ENCODE assay signal across 8 cellular contexts in the genomic region with DNA sequence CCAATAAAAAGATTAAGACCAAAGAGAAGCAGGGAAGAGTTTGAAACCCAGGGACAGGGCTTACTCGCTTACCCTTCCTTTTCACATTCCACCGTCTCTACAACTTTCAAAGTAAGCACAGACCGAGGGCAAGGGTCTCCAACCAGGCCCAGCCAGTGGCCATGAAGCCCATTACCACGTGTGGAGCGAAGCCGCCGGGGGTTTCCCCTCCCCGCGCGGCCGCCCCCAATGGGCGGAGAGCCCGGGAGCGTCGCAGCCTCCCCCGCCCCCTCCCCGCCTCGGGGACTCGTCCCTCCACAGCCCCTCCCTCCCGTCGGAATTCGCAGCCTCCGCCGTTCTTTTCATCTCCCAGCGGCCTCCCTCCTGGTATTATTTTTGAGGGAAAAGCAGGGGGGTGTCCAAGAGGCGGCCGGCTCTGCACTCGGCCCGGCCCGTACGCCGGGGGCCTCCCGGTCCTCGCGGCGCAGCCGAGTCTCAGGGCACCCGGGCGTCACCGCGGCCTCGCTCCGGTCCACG. TPM values are rescaled to one million over a fixed set of nuclear protein-coding genes. Genes with fewer than 3 reads are reported as not detected.
A peak's percentile ranks its signal among the peaks of the same experiment; 100 is the strongest.
DNase-seq lines count a peak whose midpoint lies in the region; ATAC-seq and TF ChIP-seq lines count a peak whose summit lies in the region.

No MANE protein-coding gene starts in this region.

- POLR2A ChIA-PET in T-cell (lab: Charles Lee): interaction anchor here (0.6 to 0.9 kb wide), 6 partner anchors 14 to 600 kb away, joined by 3 to 8 read pairs (median 3); no protein-coding TSS in a partner anchor

- H3K4me3 ChIP-seq in KMS-11 (IDR thresholded peaks at IDR 0.05; ENCODE audit: insufficient read depth, low read depth, low read length): no peak overlapping the region
- peak overlapping the region; percentile 74 to 97 (median 88) for H3K4me3 ChIP-seq in heart right ventricle
- peak overlapping the region; percentile 87 for H3K4me3 ChIP-seq in upper lobe of right lung

- ATAC-seq in GM21723 (IDR thresholded peaks at IDR 0.05; ENCODE audit: unreplicated experiment) (peak; percentile 37), T-cell (replicated peaks in 1 of 4) (peak; percentile 47 to 64 (median 55)), heart right ventricle (peak; percentile 59 to 74 (median 68)), upper lobe of right lung (peak; percentile 69)

- H3K9ac ChIP-seq in KMS-11: peak overlapping the region; percentile 96

- H3K9me3 ChIP-seq in heart right ventricle (peaks cover 0 to 8% (median 5%) of the 10 kb centered on the region in 11 donors), upper lobe of right lung (no peaks in the 10 kb centered on the region)

- CTCF ChIA-PET in T-cell (lab: Charles Lee): interaction anchor here (0.6 to 1.2 kb wide), 3 partner anchors 198 to 556 kb away, joined by 3 to 4 read pairs (median 3); no protein-coding TSS in a partner anchor

- H3K4me1 ChIP-seq in KMS-11 (ENCODE audit: low read depth, poor library complexity, severe bottlenecking): peaks cover 48% of the 10 kb centered on the region
- peaks cover 0 to 50% (median 31%) of the 10 kb centered on the region in 9 donors for H3K4me1 ChIP-seq in heart right ventricle
- peaks cover 14% of the 10 kb centered on the region for H3K4me1 ChIP-seq in upper lobe of right lung

- peak overlapping the region; percentile 95 for H3K27ac ChIP-seq in KMS-11
- H3K27ac ChIP-seq in adipose tissue (ENCODE audit: low read depth, low read length): peak overlapping the region; percentile 76
- peak overlapping the region; percentile 95 to 100 (median 98) for H3K27ac ChIP-seq in heart right ventricle
- H3K27ac ChIP-seq in upper lobe of right lung: peak overlapping the region; percentile 97

- peaks cover 55% of the 10 kb centered on the region for H3K79me2 ChIP-seq in KMS-11 (ENCODE audit: insufficient read depth, low read depth)

- no peaks in the 10 kb centered on the region for H3K27me3 Mint-ChIP-seq in T-cell

- peaks cover 59 to 68% (median 64%) of the 10 kb centered on the region in 3 donors for H3K4me1 Mint-ChIP-seq in T-cell

- no peaks in the 10 kb centered on the region; the same call in 1 of the 2 replicates for H3K36me3 ChIP-seq in KMS-11 (ENCODE audit: insufficient read depth)
- peaks cover 0 to 23% (median 0%) of the 10 kb centered on the region in 9 donors for H3K36me3 ChIP-seq in heart right ventricle
- H3K36me3 ChIP-seq in upper lobe of right lung: no peaks in the 10 kb centered on the region

- intact Hi-C loops in heart right ventricle (cut with DNase I): loop anchor here in 7 of 10 donors (2.0 to 10.0 kb wide), 8 partner anchors 71 to 481 kb away; a partner anchor contains a TSS
- intact Hi-C loops in posterior vena cava (cut with DNase I): no loop called here
- intact Hi-C loops in upper lobe of right lung (cut with DNase I): no loop called here

- H4K20me1 ChIP-seq in KMS-11 (ENCODE audit: insufficient read depth): peaks cover 41% of the 10 kb centered on the region

- H2AFZ ChIP-seq in KMS-11 (ENCODE audit: low read depth): peak overlapping the region; percentile 76

- H3K9me3 Mint-ChIP-seq in T-cell: peaks cover 0 to 3% (median 0%) of the 10 kb centered on the region in 3 donors

- no peaks in the 10 kb centered on the region for H3K27me3 ChIP-seq in KMS-11 (ENCODE audit: insufficient read depth, low read depth)
- H3K27me3 ChIP-seq in heart right ventricle: no peaks in the 10 kb centered on the region
- H3K27me3 ChIP-seq in upper lobe of right lung: no peaks in the 10 kb centered on the region

- H3K4me2 ChIP-seq in KMS-11: peak overlapping the region; percentile 96

- H3K27ac Mint-ChIP-seq in T-cell: peak overlapping the region; percentile 86 to 89

- H3K36me3 Mint-ChIP-seq in T-cell: peaks cover 16% of the 10 kb centered on the region

- DNase-seq in DMS53 treated with DMSO at 0.1 percent for 48 hours (lab: John Stamatoyannopoulos, UW; ENCODE audit: unreplicated experiment) (peak; percentile 32), T-cell (peak; percentile 38 to 81 (median 70)), heart right ventricle (peak; percentile 71 to 73), posterior vena cava (ENCODE audit: low spot score) (peak; percentile 87), upper lobe of right lung (peak; percentile 85)

- WGBS in adipose tissue, 3 donors: 0 to 2% (median 1%) methylated on average over 34 to 44 of the region's 44 CpGs
- 1% methylated on average over 38 to 44 of the region's 44 CpGs for WGBS in heart right ventricle, 2 donors

- H3K4me3 Mint-ChIP-seq in T-cell: peak overlapping the region; percentile 96 to 98 (median 97)

- TF ChIP-seq CTCF in KMS-11 (conservative IDR thresholded peaks at IDR 0.05; ENCODE audit: low read depth, low read length): no peak
- no peak for TF ChIP-seq CTCF in heart right ventricle (IDR thresholded peaks at IDR 0.05)
- no peak for TF ChIP-seq CTCF in upper lobe of right lung (IDR thresholded peaks at IDR 0.05)

RNA-seq across cellular contexts. Expression of a gene that starts 0.7 kb away (rescaled TPM):
- total RNA-seq in T-cell (100 to 1,000 TPM; 523 to 643 (median 591) TPM), heart right ventricle (100 to 1,000 TPM; 224 to 363 (median 264) TPM), posterior vena cava (100 to 1,000 TPM; 281 to 331 TPM), upper lobe of right lung (500 TPM)
- polyA plus RNA-seq in adipose tissue (100 to 1,000 TPM in 2 of 3 donors, 10 to 100 TPM in 1; 77.4 to 634 (median 336) TPM), heart right ventricle (100 to 1,000 TPM; 164 to 196 TPM)

RNA-seq across cellular contexts. Expression of a gene that starts 52.2 kb away (rescaled TPM):
- total RNA-seq in T-cell (10 to 100 TPM in 1 of 5 donors, 1 to 10 TPM in 4; 5.4 to 11.7 (median 7.1) TPM), heart right ventricle (10 to 100 TPM in 8 of 10 donors, 1 to 10 TPM in 2; 1.5 to 43.5 (median 23.3) TPM), posterior vena cava (10 to 100 TPM in 1 of 2 donors, 1 to 10 TPM in 1; 4.9 to 14.6 TPM), upper lobe of right lung (16.2 TPM)
- polyA plus RNA-seq in adipose tissue (10 to 100 TPM in 2 of 3 donors, 1 to 10 TPM in 1; 3.8 to 24.1 (median 20.7) TPM), heart right ventricle (1 to 10 TPM; 2.5 to 4.7 TPM)

Comparison
In these comparisons a context has a peak if more than half of its experiments do, and no peak if none do; other contexts are left out.
1. DNase-seq: peak in every context shown above with its lines; median percentile 87 in posterior vena cava; 85 in upper lobe of right lung; 72 in heart right ventricle; 70 in T-cell; 32 in DMS53 treated with DMSO at 0.1 percent for 48 hours.
2. intact Hi-C loops: an anchor here in heart right ventricle (2.0 to 10.0 kb wide); none called in posterior vena cava and upper lobe of right lung.